8 cellular contexts compared by ENCODE assay signal in the genomic region with DNA sequence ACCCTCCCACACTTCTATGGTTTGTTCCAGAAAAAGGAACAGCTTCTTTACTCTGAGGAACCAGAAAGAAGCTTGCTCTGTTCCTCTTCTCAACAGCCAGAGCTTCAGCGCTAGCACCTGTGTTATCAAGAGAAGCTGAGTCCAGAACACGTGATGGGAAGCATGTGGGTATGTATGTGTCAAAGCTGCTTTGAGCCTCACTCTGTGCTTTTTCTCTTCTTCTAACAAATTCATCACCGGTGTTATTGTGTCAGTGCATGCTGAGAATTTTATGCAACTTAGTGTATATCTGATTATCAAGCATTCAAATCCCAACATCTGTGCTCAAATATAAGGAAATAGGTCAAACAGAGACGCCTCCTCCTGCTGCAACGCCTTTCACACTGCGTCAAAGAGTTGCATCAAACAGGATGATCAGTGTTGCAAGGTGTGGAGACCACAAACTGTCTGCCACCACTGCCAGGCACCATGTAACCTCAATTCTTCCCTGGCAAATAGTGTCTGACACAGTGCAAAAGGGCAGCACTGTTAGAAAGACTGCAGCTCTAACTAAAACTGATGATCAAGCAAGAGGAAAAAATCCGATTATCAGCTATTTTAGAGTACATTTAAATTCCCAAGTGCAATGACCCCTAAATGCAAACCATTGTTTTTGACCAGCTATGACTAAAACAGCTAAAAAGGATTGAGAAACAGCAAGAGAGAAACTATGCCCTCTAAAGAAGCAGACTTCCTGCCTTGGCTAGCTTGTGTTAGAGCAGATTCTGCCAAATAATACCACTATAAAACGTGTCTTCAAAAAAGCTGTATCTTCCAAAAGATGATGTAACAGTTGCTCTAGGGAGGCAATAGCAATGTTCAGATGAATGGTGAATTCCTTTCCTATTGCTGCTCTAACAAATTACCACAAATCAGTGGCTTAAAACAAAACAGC.
DNase-seq lines count a peak whose midpoint lies in the region; ATAC-seq and TF ChIP-seq lines count a peak whose summit lies in the region.

No MANE protein-coding gene starts in this region.

- no peak overlapping the region; a peak in 3 of 4 replicates for H4K8ac ChIP-seq in IMR-90 (ENCODE audit: low read depth in 2 of 2, low read length in 2 of 2)

- ATAC-seq in GM18909 (IDR thresholded peaks at IDR 0.05; ENCODE audit: poor library complexity, unreplicated experiment) (peak; percentile 64), IMR-90 (ENCODE audit: low read depth) (peak; percentile 57), left colon (no peak)

- H3K36me3 Mint-ChIP-seq in activated CD4-positive, alpha-beta T cell treated with anti-CD3 and anti-CD28 coated beads, Interleukin-2, amount 10 ng/mL, durations not matched to agents 24 days and 14 days (ENCODE audit: low read depth), result peaks cover 12% of the 10 kb centered on the region
- peaks cover 3% of the 10 kb centered on the region for H3K36me3 Mint-ChIP-seq in osteocyte (ENCODE audit: unreplicated experiment)

- dilution Hi-C loops in IMR-90 (cut with HindIII; ENCODE audit: low sequenced_read_pairs, unreplicated experiment), result no loop called here

- no peaks in the 10 kb centered on the region for H4K20me1 ChIP-seq in IMR-90 (ENCODE audit: insufficient read depth, low read length)

- H3K36me3 ChIP-seq in IMR-90 (ENCODE audit: control insufficient read depth, insufficient read depth, low read length), result no peaks in the 10 kb centered on the region

- peak; percentile 83 for DNase-seq in IMR-90
- DNase-seq in activated CD4-positive, alpha-beta T cell treated with anti-CD3 and anti-CD28 coated beads, Interleukin-2, amount 10 ng/mL, durations not matched to agents 24 days and 14 days, result peak; percentile 83
- DNase-seq in effector CD8-positive, alpha-beta T cell (lab: John Stamatoyannopoulos, UW), result peak; percentile 34
- no peak for DNase-seq in osteocyte (ENCODE audit: extremely low spot score, unreplicated experiment)
- no peak for DNase-seq in NCI-H748 treated with DMSO at 0.1 percent for 48 hours (lab: John Stamatoyannopoulos, UW)
- no peak for DNase-seq in NCI-H1092 treated with DMSO at 0.1 percent for 48 hours (lab: John Stamatoyannopoulos, UW)
- no peak for DNase-seq in left colon

- H3K23ac ChIP-seq in IMR-90 (ENCODE audit: low read depth, low read length), result no peak overlapping the region

- H3K27me3 ChIP-seq in IMR-90 (ENCODE audit: control insufficient read depth, insufficient read depth, low read length), result 0 out of 2 replicates have a peak, but pooled peaks cover 2% of the 10 kb centered on the region

- H3K4me2 ChIP-seq in IMR-90 (ENCODE audit: low read depth, low read length), result no peak overlapping the region; the same call in 1 of the 2 replicates

- peak overlapping the region; percentile 71 for H3K4me3 Mint-ChIP-seq in activated CD4-positive, alpha-beta T cell treated with anti-CD3 and anti-CD28 coated beads, Interleukin-2, amount 10 ng/mL, durations not matched to agents 24 days and 14 days
- no peak overlapping the region for H3K4me3 Mint-ChIP-seq in osteocyte (ENCODE audit: unreplicated experiment)

- no peaks in the 10 kb centered on the region for H3K79me1 ChIP-seq in IMR-90 (ENCODE audit: low read depth in 1 of 2, low read length in 2 of 2)

- no peaks in the 10 kb centered on the region for H3K9me1 ChIP-seq in IMR-90 (ENCODE audit: insufficient read depth, low read length)

- WGBS in IMR-90 (ENCODE audit: extremely low coverage in 2 of 2, insufficient read length in 1 of 2), 2 experiments, result 11% methylated on average over 1 of the region's 8 CpGs; no CpG with 5 or more reads in 1 of the 2 experiments

- in situ Hi-C loops in IMR-90 (cut with MboI; ENCODE audit: low sequenced_read_pairs), result no loop called here

- H3K4me3 ChIP-seq in IMR-90 (ENCODE audit: insufficient read depth, low read depth, low read length), result no peak overlapping the region

- no peak overlapping the region for H2AK9ac ChIP-seq in IMR-90 (replicated peaks; ENCODE audit: low read depth, low read length, poor library complexity)

- TF ChIP-seq POLR2A in IMR-90 (IDR thresholded peaks at IDR 0.05; ENCODE audit: low read depth, low read length), result no peak

- no peaks in the 10 kb centered on the region for H3K9me3 ChIP-seq in IMR-90 (ENCODE audit: control insufficient read depth, insufficient read depth, low read length)

- CTCF ChIA-PET in IMR-90 (lab: Yijun Ruan, JAX), result no interaction called here

- H2BK15ac ChIP-seq in IMR-90 (ENCODE audit: low read depth, low read length), result no peak overlapping the region

- H3K18ac ChIP-seq in IMR-90 (ENCODE audit: low read depth, low read length), result peak overlapping the region; percentile 86; the same call in 1 of the 2 replicates

- no peak overlapping the region for H2AFZ ChIP-seq in IMR-90 (replicated peaks; ENCODE audit: low read length, poor library complexity)

- H4K91ac ChIP-seq in IMR-90 (ENCODE audit: insufficient read depth, low read depth, low read length), result peak overlapping the region; percentile 31; the same call in 1 of the 2 replicates

- H2AK5ac ChIP-seq in IMR-90 (ENCODE audit: low read depth, low read length), result no peak overlapping the region

- H2BK20ac ChIP-seq in IMR-90 (ENCODE audit: low read depth, low read length), result peak overlapping the region; percentile 45; the same call in 1 of the 2 replicates

- H2BK5ac ChIP-seq in IMR-90 (ENCODE audit: low read depth, low read length, poor library complexity, severe bottlenecking), result no peak overlapping the region

- peaks cover 10% of the 10 kb centered on the region for H3K9me3 Mint-ChIP-seq in activated CD4-positive, alpha-beta T cell treated with anti-CD3 and anti-CD28 coated beads, Interleukin-2, amount 10 ng/mL, durations not matched to agents 24 days and 14 days
- peaks cover 12% of the 10 kb centered on the region for H3K9me3 Mint-ChIP-seq in osteocyte (ENCODE audit: unreplicated experiment)

- TF ChIP-seq CTCF in IMR-90 (conservative IDR thresholded peaks at IDR 0.05; ENCODE audit: low read depth, low read length) (no peak), osteocyte (IDR thresholded peaks at IDR 0.05) (no peak)

- peak overlapping the region; percentile 90 for H3K27ac Mint-ChIP-seq in activated CD4-positive, alpha-beta T cell treated with anti-CD3 and anti-CD28 coated beads, Interleukin-2, amount 10 ng/mL, durations not matched to agents 24 days and 14 days
- H3K27ac Mint-ChIP-seq in osteocyte (ENCODE audit: unreplicated experiment), result peak overlapping the region; percentile 85

- peaks cover 36% of the 10 kb centered on the region for H3K4me1 Mint-ChIP-seq in activated CD4-positive, alpha-beta T cell treated with anti-CD3 and anti-CD28 coated beads, Interleukin-2, amount 10 ng/mL, durations not matched to agents 24 days and 14 days
- H3K4me1 Mint-ChIP-seq in osteocyte (ENCODE audit: unreplicated experiment), result peaks cover 41% of the 10 kb centered on the region

- H3K27ac ChIP-seq in IMR-90 (ENCODE audit: insufficient read depth, low read length), result peak overlapping the region; percentile 93; the same call in 1 of the 2 replicates

- peaks cover 4% of the 10 kb centered on the region for H3K4me1 ChIP-seq in IMR-90 (ENCODE audit: control insufficient read depth, insufficient read depth, low read length)

- H3K4ac ChIP-seq in IMR-90 (ENCODE audit: low read depth, low read length), result peak overlapping the region; percentile 64; the same call in 1 of the 2 replicates

- H3K27me3 Mint-ChIP-seq in activated CD4-positive, alpha-beta T cell treated with anti-CD3 and anti-CD28 coated beads, Interleukin-2, amount 10 ng/mL, durations not matched to agents 24 days and 14 days, result no peaks in the 10 kb centered on the region
- peaks cover 2% of the 10 kb centered on the region for H3K27me3 Mint-ChIP-seq in osteocyte (ENCODE audit: unreplicated experiment)

- intact Hi-C loops in IMR-90 (cut with micrococcal nuclease) (no loop called here), left colon (cut with DNase I, micrococcal nuclease) (no loop called here)
- intact Hi-C loops in activated CD4-positive, alpha-beta T cell treated with anti-CD3 and anti-CD28 coated beads, Interleukin-2, amount 10 ng/mL, durations not matched to agents 24 days and 14 days (cut with micrococcal nuclease), result loop anchor here (1.0 to 5.0 kb wide), 3 partner anchors 26 to 243 kb away; partner anchors contain the start of genes LRRC63 and ZC3H13

- POLR2A ChIA-PET in IMR-90 (lab: Charles Lee; ENCODE audit: unreplicated experiment), result no interaction called here

- no peak overlapping the region for H3K14ac ChIP-seq in IMR-90 (replicated peaks; ENCODE audit: low read depth, low read length)

- H4K5ac ChIP-seq in IMR-90 (ENCODE audit: low read depth, low read length), result peak overlapping the region; percentile 77; the same call in 1 of the 2 replicates

- BruUV-seq in IMR-90 (replicated peaks; lab: Mats Ljungman, UMichigan), result no TSS peak

- no peak for TF ChIP-seq RAD21 in IMR-90 (IDR thresholded peaks at IDR 0.05; ENCODE audit: low read length)

- no peak overlapping the region for H3K9ac ChIP-seq in IMR-90 (ENCODE audit: low read depth, low read length)

- H2BK120ac ChIP-seq in IMR-90 (ENCODE audit: low read depth, low read length), result peak overlapping the region; percentile 47

- no peak overlapping the region for H3K56ac ChIP-seq in IMR-90 (ENCODE audit: extremely low read depth, insufficient read depth, low read length)

TF ChIP-seq in IMR-90, 13 proteins besides CTCF, POLR2A, EP300 and RAD21:
- TF ChIP-seq RCOR1 (IDR thresholded peaks at IDR 0.05; ENCODE audit: insufficient replicate concordance, low read length), result no peak
- TF ChIP-seq CEBPB (IDR thresholded peaks at IDR 0.05; ENCODE audit: low read depth, low read length), result peak; percentile 94
- no peak for TF ChIP-seq NFE2L2 (IDR thresholded peaks at IDR 0.05; ENCODE audit: low read depth, low read length)
- TF ChIP-seq CHD1 (IDR thresholded peaks at IDR 0.05; ENCODE audit: low read depth, low read length), result no peak

Comparison
In these comparisons a context has a peak if more than half of its experiments do, and no peak if none do; other contexts are left out.
1. DNase-seq: peak in IMR-90 (single experiment), activated CD4-positive, alpha-beta T cell treated with anti-CD3 and anti-CD28 coated beads, Interleukin-2, amount 10 ng/mL, durations not matched to agents 24 days and 14 days (single experiment) and effector CD8-positive, alpha-beta T cell (single experiment); none in osteocyte (single experiment), NCI-H748 treated with DMSO at 0.1 percent for 48 hours (single experiment), NCI-H1092 treated with DMSO at 0.1 percent for 48 hours (single experiment) and left colon (0 of 2).